Comparison of ENCODE assay signal across 8 cellular contexts in the genomic region with DNA sequence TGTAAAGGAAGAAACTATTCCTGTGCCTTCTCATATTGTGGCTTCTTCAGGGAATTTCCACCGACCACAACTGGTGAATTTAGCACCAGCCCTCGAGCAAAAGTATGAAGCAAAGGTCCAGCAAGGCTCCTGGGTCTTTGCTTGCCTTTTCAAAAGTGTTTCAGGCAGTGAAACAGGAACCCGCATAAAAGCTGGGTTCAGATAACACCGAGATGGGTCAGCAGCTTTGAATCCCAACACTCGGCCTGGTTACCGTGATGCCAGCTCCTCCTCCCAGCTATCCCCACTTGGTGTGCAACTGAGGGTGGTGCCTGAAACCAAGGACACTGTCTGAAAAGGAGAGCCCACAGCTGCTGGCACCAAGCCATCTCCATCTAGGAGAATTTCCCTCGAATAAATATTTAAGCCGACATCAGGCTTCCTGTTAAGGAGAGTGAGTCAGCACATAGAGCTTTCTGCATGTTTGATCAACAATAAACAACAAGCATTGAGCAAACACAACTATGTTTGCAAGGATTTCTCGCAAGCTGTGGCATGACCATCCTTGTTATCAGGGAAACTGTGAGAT.
DNase-seq lines count a peak whose midpoint lies in the region; ATAC-seq and TF ChIP-seq lines count a peak whose summit lies in the region.

No MANE protein-coding gene starts in this region.

- H3K4me3 Mint-ChIP-seq in activated T-helper 17 cell treated with anti-CD3 and anti-CD28 coated beads, Interleukin-2, amount 50 U/mL, for 72 hours: no peak overlapping the region
- no peak overlapping the region for H3K4me3 Mint-ChIP-seq in activated CD8-positive, alpha-beta T cell treated with anti-CD3 and anti-CD28 coated beads for 36 hours

- no peaks in the 10 kb centered on the region for H3K36me3 Mint-ChIP-seq in activated T-helper 17 cell treated with anti-CD3 and anti-CD28 coated beads, Interleukin-2, amount 50 U/mL, for 72 hours (ENCODE audit: low read depth)
- no peaks in the 10 kb centered on the region for H3K36me3 Mint-ChIP-seq in activated CD8-positive, alpha-beta T cell treated with anti-CD3 and anti-CD28 coated beads for 36 hours (ENCODE audit: low read depth)

- H3K4me1 ChIP-seq in mesodermal cell (ENCODE audit: control insufficient read depth, insufficient read depth, low read length, poor library complexity, severe bottlenecking): peaks cover 19% of the 10 kb centered on the region

- DNase-seq in NCI-H2107 treated with DMSO at 0.1 percent for 48 hours (lab: John Stamatoyannopoulos, UW; ENCODE audit: unreplicated experiment) (peak; percentile 10), cardiac fibroblast (ENCODE audit: low read depth in 2 of 2) (peak; percentile 90 to 92)
- no peak for DNase-seq in activated CD8-positive, alpha-beta T cell treated with anti-CD3 and anti-CD28 coated beads for 36 hours

- WGBS in mesodermal cell (ENCODE audit: insufficient coverage in 2 of 2), 2 experiments: 74 to 79% methylated on average over 5 to 6 of the region's 9 CpGs

- no peak overlapping the region for H3K27ac Mint-ChIP-seq in activated T-helper 17 cell treated with anti-CD3 and anti-CD28 coated beads, Interleukin-2, amount 50 U/mL, for 72 hours
- no peak overlapping the region for H3K27ac Mint-ChIP-seq in activated CD8-positive, alpha-beta T cell treated with anti-CD3 and anti-CD28 coated beads for 36 hours

- H3K4me1 Mint-ChIP-seq in activated T-helper 17 cell treated with anti-CD3 and anti-CD28 coated beads, Interleukin-2, amount 50 U/mL, for 72 hours: no peaks in the 10 kb centered on the region
- H3K4me1 Mint-ChIP-seq in activated CD8-positive, alpha-beta T cell treated with anti-CD3 and anti-CD28 coated beads for 36 hours (ENCODE audit: low read depth): no peaks in the 10 kb centered on the region

- H3K9me3 Mint-ChIP-seq in activated T-helper 17 cell treated with anti-CD3 and anti-CD28 coated beads, Interleukin-2, amount 50 U/mL, for 72 hours: no peaks in the 10 kb centered on the region
- no peaks in the 10 kb centered on the region for H3K9me3 Mint-ChIP-seq in activated CD8-positive, alpha-beta T cell treated with anti-CD3 and anti-CD28 coated beads for 36 hours

- H3K36me3 ChIP-seq in mesodermal cell (ENCODE audit: control insufficient read depth, insufficient read depth, low read length): peaks cover 87% of the 10 kb centered on the region

- H3K27me3 Mint-ChIP-seq in activated T-helper 17 cell treated with anti-CD3 and anti-CD28 coated beads, Interleukin-2, amount 50 U/mL, for 72 hours: peaks cover 46% of the 10 kb centered on the region
- peaks cover 11% of the 10 kb centered on the region for H3K27me3 Mint-ChIP-seq in activated CD8-positive, alpha-beta T cell treated with anti-CD3 and anti-CD28 coated beads for 36 hours

- ATAC-seq in HG03095 (IDR thresholded peaks at IDR 0.05; ENCODE audit: unreplicated experiment) (no peak), HG03175 (IDR thresholded peaks at IDR 0.05; ENCODE audit: unreplicated experiment) (no peak)
- no peak for ATAC-seq in activated T-helper 17 cell treated with anti-CD3 and anti-CD28 coated beads, Interleukin-2, amount 50 U/mL, for 72 hours (replicated peaks)
- no peak for ATAC-seq in activated CD8-positive, alpha-beta T cell treated with anti-CD3 and anti-CD28 coated beads for 36 hours

- H3K4me3 ChIP-seq in cardiac fibroblast (replicated peaks in 1 of 2; ENCODE audit: low read depth in 2 of 2, low read length in 2 of 2): no peak overlapping the region
- no peak overlapping the region for H3K4me3 ChIP-seq in mesodermal cell (ENCODE audit: extremely low read depth, insufficient read depth, low read length, poor library complexity, severe bottlenecking)

- intact Hi-C loops in activated CD8-positive, alpha-beta T cell treated with anti-CD3 and anti-CD28 coated beads for 36 hours (cut with micrococcal nuclease): no loop called here

- TF ChIP-seq CTCF in C4-2B (conservative IDR thresholded peaks at IDR 0.05) (no peak), cardiac fibroblast (IDR thresholded peaks at IDR 0.05; ENCODE audit: low read depth, low read length) (no peak)
- no peak for TF ChIP-seq CTCF in activated CD8-positive, alpha-beta T cell treated with anti-CD3 and anti-CD28 coated beads for 36 hours (IDR thresholded peaks at IDR 0.05)

- POLR2A ChIA-PET in activated CD8-positive, alpha-beta T cell treated with anti-CD3 and anti-CD28 coated beads for 36 hours (lab: Charles Lee): interaction anchor here (1.6 kb wide), 1 partner anchor 108 kb away, joined by 4 read pairs; no protein-coding TSS in a partner anchor

- H3K27ac ChIP-seq in C4-2B (peak overlapping the region; percentile 81), mesodermal cell (ENCODE audit: low read depth, low read length, severe bottlenecking) (peak overlapping the region; percentile 65)

- no peaks in the 10 kb centered on the region for H3K9me3 ChIP-seq in mesodermal cell (ENCODE audit: control insufficient read depth, low read length)

- CTCF ChIA-PET in activated CD8-positive, alpha-beta T cell treated with anti-CD3 and anti-CD28 coated beads for 36 hours (lab: Charles Lee): interaction anchor here (2.1 kb wide), 1 partner anchor 224 kb away, joined by 6 read pairs; no protein-coding TSS in a partner anchor
